Comparison of ENCODE assay signal across 11 cellular contexts in the genomic region with DNA sequence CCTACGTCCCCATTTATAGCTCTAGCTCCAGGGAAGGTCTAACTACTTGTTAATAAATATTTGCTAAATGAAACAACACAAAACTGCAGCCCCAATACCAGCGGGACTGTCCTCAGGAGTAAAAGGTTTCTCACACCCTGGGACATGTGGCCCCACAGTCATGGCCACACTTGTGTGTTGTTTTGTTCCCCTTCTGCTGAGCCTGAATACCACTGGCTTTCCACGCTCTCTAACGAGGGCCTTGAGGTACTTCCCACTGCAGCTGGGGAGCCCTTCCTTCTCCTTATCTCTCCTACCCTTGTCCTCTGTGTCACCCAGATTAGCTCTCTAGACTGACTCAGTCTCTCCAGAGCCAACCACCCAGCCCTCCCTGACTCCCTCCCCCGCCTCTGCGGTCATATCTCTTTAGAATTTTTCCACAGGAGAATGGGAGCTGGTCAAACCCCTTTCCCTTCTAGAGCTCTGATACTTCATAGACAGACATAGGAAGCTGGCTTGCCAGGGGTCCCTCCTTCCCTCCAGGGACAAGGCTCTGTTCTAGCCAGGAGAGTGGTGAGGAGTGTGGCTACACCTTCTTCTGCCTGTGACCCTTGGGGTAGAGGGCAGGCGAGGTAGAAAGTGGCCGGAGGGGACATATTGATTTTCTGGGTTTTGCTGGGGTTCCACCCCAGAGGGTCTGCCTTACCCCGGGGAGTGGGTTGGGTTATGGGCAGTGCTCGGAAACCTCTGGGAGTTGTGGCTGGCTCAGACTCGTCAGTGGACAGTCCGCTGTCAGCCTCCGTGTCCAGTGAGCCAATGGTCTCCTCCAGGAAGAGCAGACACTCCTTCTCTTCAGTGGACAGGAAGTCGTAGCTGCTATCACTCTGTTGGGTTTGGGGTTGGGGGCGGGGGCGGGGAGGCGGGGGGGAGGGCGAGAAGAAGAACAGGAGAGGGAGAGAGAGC. TPM values are rescaled to one million over a fixed set of nuclear protein-coding genes. Genes with fewer than 3 reads are reported as not detected.
A peak's percentile ranks its signal among the peaks of the same experiment; 100 is the strongest.
DNase-seq lines count a peak whose midpoint lies in the region; ATAC-seq, FAIRE-seq and TF ChIP-seq lines count a peak whose summit lies in the region.
"Had no signal": no experiment of that assay in that cellular context is flagged by ENCODE, and none has a peak within 500 bp of the region (broad histone marks: within the 10 kb centered on the region; RNA-seq: fewer than 3 reads in every experiment).

No MANE protein-coding gene starts in this region.

- peak; percentile 47 to 52 for TF ChIP-seq RAD21 in K562 (CRISPR knock-in tag; conservative IDR thresholded peaks at IDR 0.05 in 1 of 2, IDR thresholded peaks at IDR 0.05 in 1 of 2)

- FAIRE-seq in K562 (lab: Jason Lieb, UNC) = peak; percentile 97
- FAIRE-seq: H54 had no signal

- no TSS peak for BruUV-seq in K562 (replicated peaks; lab: Mats Ljungman, UMichigan)

- peak; percentile 81 for ATAC-seq in K562
- ATAC-seq in GM18511 (IDR thresholded peaks at IDR 0.05; ENCODE audit: unreplicated experiment) = no peak
- ATAC-seq in HG02678 (IDR thresholded peaks at IDR 0.05; ENCODE audit: unreplicated experiment) = no peak

- peak; percentile 93 for TF ChIP-seq POLR2A in K562 (conservative IDR thresholded peaks at IDR 0.05)
- TF ChIP-seq POLR2A in thyroid gland (IDR thresholded peaks at IDR 0.05) = no peak

- TF ChIP-seq CTCF in K562 (IDR thresholded peaks at IDR 0.05 in 2 of 3, conservative IDR thresholded peaks at IDR 0.05 in 1 of 3; ENCODE audit: insufficient read depth in 2 of 3, low read depth in 1 of 3, low read length in 3 of 3) (0 out of 6 replicates have a peak, but pooled peaks of 1 of the 3 experiments have one; percentile 0), thyroid gland (IDR thresholded peaks at IDR 0.05) (no peak)

- H3K27me3 ChIP-seq in K562 (ENCODE audit: control insufficient read depth in 2 of 2, insufficient read depth in 2 of 2, low read length in 2 of 2) (no peaks in the 10 kb centered on the region), thyroid gland (no peaks in the 10 kb centered on the region)

- DNase-seq in SIG-M5 treated with dmso at 0.1 percent for 504 hours (lab: John Stamatoyannopoulos, UW; ENCODE audit: unreplicated experiment) = peak; percentile 28
- DNase-seq in SIG-M5 (lab: John Stamatoyannopoulos, UW) = no peak
- DNase-seq in K562 (ENCODE audit: extremely low read depth in 1 of 4, low spot score in 3 of 4) = peak; percentile 95 to 100 (median 98)
- peak; percentile 39 for DNase-seq in left kidney (ENCODE audit: low read depth, low spot score)
- no peak for DNase-seq in thyroid gland
- no peak for DNase-seq in G401 (ENCODE audit: low spot score)
- DNase-seq: 8988T had no signal

- H3K9ac ChIP-seq in K562 (ENCODE audit: insufficient read depth in 1 of 2, low read depth in 2 of 2, low read length in 2 of 2) = peak overlapping the region; percentile 91 to 99

- CTCF ChIA-PET in K562 (lab: Yijun Ruan, JAX; ENCODE audit: low intra/inter-chr PET ratio) = no interaction called here

- peaks cover 3% of the 10 kb centered on the region for H3K9me1 ChIP-seq in K562 (ENCODE audit: control insufficient read depth, insufficient read depth, low read length)

- peak; percentile 100 for TF ChIP-seq EP300 in K562 (IDR thresholded peaks at IDR 0.05; ENCODE audit: low read length)

- intact Hi-C loops in K562 (cut with micrococcal nuclease) = loop anchor here (1.0 to 5.0 kb wide), 3 partner anchors 23 to 723 kb away; partner anchors contain the start of gene CD55
- intact Hi-C loops in thyroid gland (cut with DNase I) = no loop called here

- H2AFZ ChIP-seq in K562 (ENCODE audit: low read depth, low read length) = peak overlapping the region; percentile 67

- H3K79me2 ChIP-seq in K562 (ENCODE audit: control insufficient read depth, insufficient read depth, low read length) = peaks cover 16% of the 10 kb centered on the region; the same call in 2 of the 3 replicates

- H3K36me3 ChIP-seq in K562 (ENCODE audit: control insufficient read depth, insufficient read depth, low read length) (peaks cover 7% of the 10 kb centered on the region; the same call in 2 of the 3 replicates), thyroid gland (no peaks in the 10 kb centered on the region)

- H3K27ac ChIP-seq in K562 (ENCODE audit: extremely low read depth, low read depth, low read length) = peak overlapping the region; percentile 100
- H3K27ac ChIP-seq in thyroid gland = peak overlapping the region; percentile 94 to 99 (median 96)

- H3K4me3 ChIP-seq in K562 (peak overlapping the region; percentile 54), thyroid gland (replicated peaks in 1 of 3) (no peak overlapping the region)

- in situ Hi-C loops in K562 (cut with MboI) = no loop called here
- in situ Hi-C loops in G401 (cut with HindIII; ENCODE audit: low sequenced_read_pairs) = no loop called here

- H3K9me3 ChIP-seq in K562 (replicated peaks; ENCODE audit: control insufficient read depth, insufficient read depth, low read depth, low read length) = no peaks in the 10 kb centered on the region
- H3K9me3 ChIP-seq in thyroid gland = no peaks in the 10 kb centered on the region

- POLR2A ChIA-PET in K562 (lab: Yijun Ruan, JAX) = interaction anchor here (0.6 to 8.6 kb wide), 19 partner anchors 9 to 495 kb away, joined by 3 to 97 read pairs (median 4); partner anchors contain the start of genes C1orf116, PFKFB2 and YOD1

- H3K4me2 ChIP-seq in K562 (ENCODE audit: insufficient read depth, low read length) = peak overlapping the region; percentile 97

- 1% methylated on average over 14 of the region's 18 CpGs for WGBS in K562 (ENCODE audit: insufficient coverage, low coverage, missing lambda C conversion rate)
- WGBS in thyroid gland, 2 donors = 66% methylated on average over 15 to 16 of the region's 18 CpGs

- peaks cover 57 to 85% of the 10 kb centered on the region in 2 experiments for H3K4me1 ChIP-seq in K562 (replicated peaks in 1 of 2; ENCODE audit: control insufficient read depth in 2 of 2, insufficient read depth in 2 of 2, low read length in 2 of 2)
- peaks cover 57 to 63% of the 10 kb centered on the region in 2 donors for H3K4me1 ChIP-seq in thyroid gland

- no peaks in the 10 kb centered on the region for H4K20me1 ChIP-seq in K562 (replicated peaks; ENCODE audit: control insufficient read depth, insufficient read depth, low read length)

RNA-seq across cellular contexts. Expression of gene C1orf116, which starts 8.1 kb away (rescaled TPM):
- total RNA-seq in K562 (2011; cell fraction: chromatin; rRNA removed; ENCODE audit: low replicate concordance) = 2.8 and 4.0 TPM in 2 replicates
- 2.5 and 3.0 TPM in 2 replicates for total RNA-seq in K562 (2011; cell fraction: nucleolus; rRNA removed)
- total RNA-seq in K562 (2011; cell fraction: nucleoplasm; rRNA removed) = 3.1 and 3.4 TPM in 2 replicates
- total RNA-seq in K562 (2014; rRNA removed) (1.8 TPM in 2 replicates), K562 (2014; rRNA removed; fragmentation: Illumina TruSeq; extraction: Trizol) (0.80 and 0.95 TPM in 2 replicates), K562 (2015; rRNA removed; fragmentation: Illumina TruSeq; extraction: Trizol) (0.80 and 0.87 TPM in 2 replicates), K562 (2021) (2.6 and 2.7 TPM in 2 replicates), thyroid gland (10 to 100 TPM in 3 of 4 donors, 1 to 10 TPM in 1; 7.1 to 24.6 (median 13.3) TPM)
- polyA plus RNA-seq in K562 (2011; rRNA removed) (1.2 and 2.6 TPM in 2 replicates), K562 (2014; fragmentation: Illumina TruSeq; extraction: Trizol) (3.0 and 3.1 TPM in 2 replicates), K562 (2014; fragmentation: Nextera tagmentation; extraction: Ambion mirVana) (under 1 TPM; 0.62 to 0.69 TPM), K562 (2014; rRNA removed) (0.62 and 0.95 TPM in 2 replicates)
- polyA plus RNA-seq in K562 (2011; cell fraction: cytosol; rRNA removed) = 0.81 and 1.4 TPM in 2 replicates
- polyA plus RNA-seq in K562 (2011; cell fraction: nucleus; rRNA removed) = 2.3 and 5.0 TPM in 2 replicates
- 2.2 and 2.8 TPM in 2 replicates for polyA plus RNA-seq in K562 (2012)
- 2.6 TPM in 2 replicates for polyA minus RNA-seq in K562 (2011; rRNA and poly(A)+ RNA removed)
- polyA minus RNA-seq in K562 (2011; cell fraction: cytosol; rRNA and poly(A)+ RNA removed) = 2.4 and 2.5 TPM in 2 replicates
- 4.4 and 5.2 TPM in 2 replicates for polyA minus RNA-seq in K562 (2011; cell fraction: nucleus; rRNA and poly(A)+ RNA removed)
- not detected in 2 replicates for total RNA-seq in G401 (2014; rRNA removed; shearing (Covaris generic))

RNA-seq across cellular contexts. Expression of gene YOD1, which starts 26.5 kb away (rescaled TPM):
- total RNA-seq in K562 (2011; cell fraction: chromatin; rRNA removed; ENCODE audit: low replicate concordance) = 25.7 and 74.5 TPM in 2 replicates
- total RNA-seq in K562 (2011; cell fraction: nucleolus; rRNA removed) = 20.0 and 23.4 TPM in 2 replicates
- total RNA-seq in K562 (2011; cell fraction: nucleoplasm; rRNA removed) = 50.4 and 82.5 TPM in 2 replicates
- total RNA-seq in K562 (2014; rRNA removed) = 47.5 and 49.8 TPM in 2 replicates
- total RNA-seq in K562 (2014; rRNA removed; fragmentation: Illumina TruSeq; extraction: Trizol) = 78.1 and 91.0 TPM in 2 replicates
- 51.8 and 56.0 TPM in 2 replicates for total RNA-seq in K562 (2015; rRNA removed; fragmentation: Illumina TruSeq; extraction: Trizol)
- total RNA-seq in K562 (2021) = 61.6 and 61.7 TPM in 2 replicates
- 38.8 and 46.9 TPM in 2 replicates for polyA plus RNA-seq in K562 (2011; rRNA removed)
- 9.4 and 20.3 TPM in 2 replicates for polyA plus RNA-seq in K562 (2011; cell fraction: cytosol; rRNA removed)
- 23.5 and 35.3 TPM in 2 replicates for polyA plus RNA-seq in K562 (2011; cell fraction: nucleus; rRNA removed)
- polyA plus RNA-seq in K562 (2012) = 19.8 and 21.4 TPM in 2 replicates
- 43.9 and 46.5 TPM in 2 replicates for polyA plus RNA-seq in K562 (2014; fragmentation: Illumina TruSeq; extraction: Trizol)
- polyA plus RNA-seq in K562 (2014; fragmentation: Nextera tagmentation; extraction: Ambion mirVana) = 10 to 100 TPM; 18.2 to 24.0 TPM
- polyA plus RNA-seq in K562 (2014; rRNA removed) = 27.9 and 28.7 TPM in 2 replicates
- polyA minus RNA-seq in K562 (2011; rRNA and poly(A)+ RNA removed) = 61.7 and 76.1 TPM in 2 replicates
- polyA minus RNA-seq in K562 (2011; cell fraction: cytosol; rRNA and poly(A)+ RNA removed) = 33.8 and 43.8 TPM in 2 replicates
- polyA minus RNA-seq in K562 (2011; cell fraction: nucleus; rRNA and poly(A)+ RNA removed) = 50.4 and 102 TPM in 2 replicates
- 10 to 100 TPM; 11.6 to 17.7 (median 13.5) TPM for total RNA-seq in thyroid gland
- 9.6 and 14.9 TPM in 2 replicates for total RNA-seq in G401 (2014; rRNA removed; shearing (Covaris generic))

RNA-seq across cellular contexts. Expression of gene PFKFB2, which starts 28.6 kb away (rescaled TPM):
- 29.4 and 45.8 TPM in 2 replicates for total RNA-seq in K562 (2011; cell fraction: chromatin; rRNA removed; ENCODE audit: low replicate concordance)
- 18.0 and 21.1 TPM in 2 replicates for total RNA-seq in K562 (2011; cell fraction: nucleolus; rRNA removed)
- total RNA-seq in K562 (2011; cell fraction: nucleoplasm; rRNA removed) = 29.2 and 44.5 TPM in 2 replicates
- total RNA-seq in K562 (2014; rRNA removed) (10.5 and 12.3 TPM in 2 replicates), K562 (2014; rRNA removed; fragmentation: Illumina TruSeq; extraction: Trizol) (21.9 and 26.2 TPM in 2 replicates), K562 (2015; rRNA removed; fragmentation: Illumina TruSeq; extraction: Trizol) (17.3 and 17.8 TPM in 2 replicates), K562 (2021) (20.4 and 22.9 TPM in 2 replicates), thyroid gland (100 to 1,000 TPM in 2 of 4 donors, 10 to 100 TPM in 2; 87.7 to 191 (median 110) TPM)
- polyA plus RNA-seq in K562 (2011; rRNA removed) (24.1 and 26.0 TPM in 2 replicates), K562 (2014; fragmentation: Illumina TruSeq; extraction: Trizol) (13.5 and 16.4 TPM in 2 replicates), K562 (2014; fragmentation: Nextera tagmentation; extraction: Ambion mirVana) (1 to 10 TPM; 6.9 to 7.6 TPM), K562 (2014; rRNA removed) (11.7 and 11.9 TPM in 2 replicates)
- polyA plus RNA-seq in K562 (2011; cell fraction: cytosol; rRNA removed) = 7.4 and 16.5 TPM in 2 replicates
- 45.3 and 52.2 TPM in 2 replicates for polyA plus RNA-seq in K562 (2011; cell fraction: nucleus; rRNA removed)
- polyA plus RNA-seq in K562 (2012) = 11.2 and 14.1 TPM in 2 replicates
- polyA minus RNA-seq in K562 (2011; rRNA and poly(A)+ RNA removed) = 44.6 and 45.6 TPM in 2 replicates
- 11.7 and 14.3 TPM in 2 replicates for polyA minus RNA-seq in K562 (2011; cell fraction: cytosol; rRNA and poly(A)+ RNA removed)
- 18.3 and 29.3 TPM in 2 replicates for polyA minus RNA-seq in K562 (2011; cell fraction: nucleus; rRNA and poly(A)+ RNA removed)
- total RNA-seq in G401 (2014; rRNA removed; shearing (Covaris generic)) = 18.8 and 25.6 TPM in 2 replicates

RNA-seq across cellular contexts. Expression of gene FCAMR, which starts 54.2 kb away (rescaled TPM):
- total RNA-seq in K562 (2011; cell fraction: chromatin; rRNA removed; ENCODE audit: low replicate concordance) = not detected in 2 replicates
- not detected in 2 replicates for total RNA-seq in K562 (2011; cell fraction: nucleolus; rRNA removed)
- not detected in 2 replicates for total RNA-seq in K562 (2011; cell fraction: nucleoplasm; rRNA removed)
- total RNA-seq in K562 (2014; rRNA removed) (not detected in 2 replicates), K562 (2014; rRNA removed; fragmentation: Illumina TruSeq; extraction: Trizol) (not detected in 2 replicates), K562 (2015; rRNA removed; fragmentation: Illumina TruSeq; extraction: Trizol) (not detected in 2 replicates), K562 (2021) (not detected in 2 replicates), thyroid gland (not detected)
- polyA plus RNA-seq in K562 (2011; rRNA removed) (not detected in 2 replicates), K562 (2014; fragmentation: Illumina TruSeq; extraction: Trizol) (not detected in 2 replicates), K562 (2014; fragmentation: Nextera tagmentation; extraction: Ambion mirVana) (not detected), K562 (2014; rRNA removed) (not detected in 2 replicates)
- not detected in 2 replicates for polyA plus RNA-seq in K562 (2011; cell fraction: cytosol; rRNA removed)
- polyA plus RNA-seq in K562 (2011; cell fraction: nucleus; rRNA removed) = not detected in 2 replicates
- polyA plus RNA-seq in K562 (2012) = not detected in 2 replicates
- not detected in 2 replicates for polyA minus RNA-seq in K562 (2011; rRNA and poly(A)+ RNA removed)
- not detected in 2 replicates for polyA minus RNA-seq in K562 (2011; cell fraction: cytosol; rRNA and poly(A)+ RNA removed)
- not detected in 2 replicates for polyA minus RNA-seq in K562 (2011; cell fraction: nucleus; rRNA and poly(A)+ RNA removed)
- total RNA-seq in G401 (2014; rRNA removed; shearing (Covaris generic)) = not detected in 2 replicates
- total RNA-seq: activated naive CD4-positive, alpha-beta T cell treated with anti-CD3 and anti-CD28 coated beads, Interleukin-2, amount 50 U/mL, for 72 hours had no signal

Comparison
In these comparisons a context has a peak if more than half of its experiments do, and no peak if none do; other contexts are left out.
1. DNase-seq: peak in SIG-M5 treated with dmso at 0.1 percent for 504 hours (single experiment), K562 (4 of 4) and left kidney (single experiment); none in SIG-M5 (single experiment), thyroid gland (0 of 2) and G401 (single experiment).